ENCODE assay signal across 1 cellular context in the genomic region with DNA sequence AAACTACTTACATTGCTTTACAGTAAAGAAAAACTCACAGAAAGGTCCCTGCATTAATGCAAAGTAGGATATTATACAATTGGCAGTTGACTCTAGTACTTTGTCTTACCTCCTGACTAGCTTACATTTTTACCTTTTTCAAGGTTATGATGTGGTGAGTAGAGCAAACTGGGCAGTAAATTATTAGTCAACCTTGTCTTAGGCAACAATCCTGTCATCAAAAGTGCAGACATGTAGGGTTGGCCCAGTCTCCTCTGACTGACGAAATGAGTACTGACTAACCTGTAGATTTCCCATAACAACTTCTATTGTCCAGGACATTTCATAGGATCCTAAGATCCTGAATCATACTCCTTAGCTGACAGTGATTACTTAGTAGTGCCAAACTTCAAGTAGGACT.
A peak's percentile ranks its signal among the peaks of the same experiment; 100 is the strongest.
TF ChIP-seq lines count a peak whose summit lies in the region.

No MANE protein-coding gene starts in this region.

TF ChIP-seq in HepG2, 621 proteins besides CTCF, POLR2A, EP300 and RAD21 (continued from another document and continues in another):
- peak in 1 of 2 experiments; percentile 42; a peak in 1 of 4 replicates for TF ChIP-seq KLF16 (CRISPR knock-in tag; IDR thresholded peaks at IDR 0.05)
- peak; percentile 81 for TF ChIP-seq POGZ (CRISPR knock-in tag; IDR thresholded peaks at IDR 0.05)
- no peak for TF ChIP-seq KDM4B (CRISPR knock-in tag; IDR thresholded peaks at IDR 0.05)
- TF ChIP-seq ZNF546 (CRISPR knock-in tag; conservative IDR thresholded peaks at IDR 0.05) = no peak
- TF ChIP-seq FOXO1 (CRISPR knock-in tag; IDR thresholded peaks at IDR 0.05) = peak; percentile 40; the same call in 1 of the 2 replicates
- no peak for TF ChIP-seq NR2F6 (IDR thresholded peaks at IDR 0.05)
- TF ChIP-seq NR2F6 (CRISPR knock-in tag; IDR thresholded peaks at IDR 0.05) = 0 out of 2 replicates have a peak, but pooled peaks have one; percentile 38
- TF ChIP-seq, protein P1, sequence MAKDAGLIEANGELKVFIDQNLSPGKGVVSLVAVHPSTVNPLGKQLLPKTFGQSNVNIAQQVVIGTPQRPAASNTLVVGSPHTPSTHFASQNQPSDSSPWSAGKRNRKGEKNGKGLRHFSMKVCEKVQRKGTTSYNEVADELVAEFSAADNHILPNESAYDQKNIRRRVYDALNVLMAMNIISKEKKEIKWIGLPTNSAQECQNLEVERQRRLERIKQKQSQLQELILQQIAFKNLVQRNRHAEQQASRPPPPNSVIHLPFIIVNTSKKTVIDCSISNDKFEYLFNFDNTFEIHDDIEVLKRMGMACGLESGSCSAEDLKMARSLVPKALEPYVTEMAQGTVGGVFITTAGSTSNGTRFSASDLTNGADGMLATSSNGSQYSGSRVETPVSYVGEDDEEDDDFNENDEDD (CRISPR knock-in tag; IDR thresholded peaks at IDR 0.05; ENCODE audit: borderline replicate concordance) = no peak
- TF ChIP-seq HNRNPUL1 (IDR thresholded peaks at IDR 0.05; ENCODE audit: low read depth, low read length) = no peak
- no peak for TF ChIP-seq HOXA7 (CRISPR knock-in tag; IDR thresholded peaks at IDR 0.05)
- TF ChIP-seq, protein P2, sequence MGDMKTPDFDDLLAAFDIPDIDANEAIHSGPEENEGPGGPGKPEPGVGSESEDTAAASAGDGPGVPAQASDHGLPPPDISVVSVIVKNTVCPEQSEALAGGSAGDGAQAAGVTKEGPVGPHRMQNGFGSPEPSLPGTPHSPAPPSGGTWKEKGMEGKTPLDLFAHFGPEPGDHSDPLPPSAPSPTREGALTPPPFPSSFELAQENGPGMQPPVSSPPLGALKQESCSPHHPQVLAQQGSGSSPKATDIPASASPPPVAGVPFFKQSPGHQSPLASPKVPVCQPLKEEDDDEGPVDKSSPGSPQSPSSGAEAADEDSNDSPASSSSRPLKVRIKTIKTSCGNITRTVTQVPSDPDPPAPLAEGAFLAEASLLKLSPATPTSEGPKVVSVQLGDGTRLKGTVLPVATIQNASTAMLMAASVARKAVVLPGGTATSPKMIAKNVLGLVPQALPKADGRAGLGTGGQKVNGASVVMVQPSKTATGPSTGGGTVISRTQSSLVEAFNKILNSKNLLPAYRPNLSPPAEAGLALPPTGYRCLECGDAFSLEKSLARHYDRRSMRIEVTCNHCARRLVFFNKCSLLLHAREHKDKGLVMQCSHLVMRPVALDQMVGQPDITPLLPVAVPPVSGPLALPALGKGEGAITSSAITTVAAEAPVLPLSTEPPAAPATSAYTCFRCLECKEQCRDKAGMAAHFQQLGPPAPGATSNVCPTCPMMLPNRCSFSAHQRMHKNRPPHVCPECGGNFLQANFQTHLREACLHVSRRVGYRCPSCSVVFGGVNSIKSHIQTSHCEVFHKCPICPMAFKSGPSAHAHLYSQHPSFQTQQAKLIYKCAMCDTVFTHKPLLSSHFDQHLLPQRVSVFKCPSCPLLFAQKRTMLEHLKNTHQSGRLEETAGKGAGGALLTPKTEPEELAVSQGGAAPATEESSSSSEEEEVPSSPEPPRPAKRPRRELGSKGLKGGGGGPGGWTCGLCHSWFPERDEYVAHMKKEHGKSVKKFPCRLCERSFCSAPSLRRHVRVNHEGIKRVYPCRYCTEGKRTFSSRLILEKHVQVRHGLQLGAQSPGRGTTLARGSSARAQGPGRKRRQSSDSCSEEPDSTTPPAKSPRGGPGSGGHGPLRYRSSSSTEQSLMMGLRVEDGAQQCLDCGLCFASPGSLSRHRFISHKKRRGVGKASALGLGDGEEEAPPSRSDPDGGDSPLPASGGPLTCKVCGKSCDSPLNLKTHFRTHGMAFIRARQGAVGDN (CRISPR knock-in tag; IDR thresholded peaks at IDR 0.05) = no peak
- TF ChIP-seq ZFP1 (CRISPR knock-in tag; IDR thresholded peaks at IDR 0.05) = 0 out of 2 replicates have a peak, but pooled peaks have one; percentile 30
- TF ChIP-seq, protein P3, sequence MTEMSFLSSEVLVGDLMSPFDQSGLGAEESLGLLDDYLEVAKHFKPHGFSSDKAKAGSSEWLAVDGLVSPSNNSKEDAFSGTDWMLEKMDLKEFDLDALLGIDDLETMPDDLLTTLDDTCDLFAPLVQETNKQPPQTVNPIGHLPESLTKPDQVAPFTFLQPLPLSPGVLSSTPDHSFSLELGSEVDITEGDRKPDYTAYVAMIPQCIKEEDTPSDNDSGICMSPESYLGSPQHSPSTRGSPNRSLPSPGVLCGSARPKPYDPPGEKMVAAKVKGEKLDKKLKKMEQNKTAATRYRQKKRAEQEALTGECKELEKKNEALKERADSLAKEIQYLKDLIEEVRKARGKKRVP (CRISPR knock-in tag; IDR thresholded peaks at IDR 0.05) = peak in 1 of 2 experiments; percentile 89; a peak in 2 of 4 replicates
- TF ChIP-seq ZSCAN25 (CRISPR knock-in tag; IDR thresholded peaks at IDR 0.05) = no peak
- peak; percentile 84 for TF ChIP-seq CBFB (CRISPR knock-in tag; IDR thresholded peaks at IDR 0.05)
- TF ChIP-seq, protein P4, sequence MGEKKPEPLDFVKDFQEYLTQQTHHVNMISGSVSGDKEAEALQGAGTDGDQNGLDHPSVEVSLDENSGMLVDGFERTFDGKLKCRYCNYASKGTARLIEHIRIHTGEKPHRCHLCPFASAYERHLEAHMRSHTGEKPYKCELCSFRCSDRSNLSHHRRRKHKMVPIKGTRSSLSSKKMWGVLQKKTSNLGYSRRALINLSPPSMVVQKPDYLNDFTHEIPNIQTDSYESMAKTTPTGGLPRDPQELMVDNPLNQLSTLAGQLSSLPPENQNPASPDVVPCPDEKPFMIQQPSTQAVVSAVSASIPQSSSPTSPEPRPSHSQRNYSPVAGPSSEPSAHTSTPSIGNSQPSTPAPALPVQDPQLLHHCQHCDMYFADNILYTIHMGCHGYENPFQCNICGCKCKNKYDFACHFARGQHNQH (CRISPR knock-in tag; IDR thresholded peaks at IDR 0.05) = 0 out of 2 replicates have a peak, but pooled peaks have one; percentile 23
- TF ChIP-seq ZNF264 (CRISPR knock-in tag; IDR thresholded peaks at IDR 0.05) = peak; percentile 92
- no peak for TF ChIP-seq SP5 (CRISPR knock-in tag; IDR thresholded peaks at IDR 0.05; ENCODE audit: borderline replicate concordance, low read depth)
- peak; percentile 87 for TF ChIP-seq FOSL2 (CRISPR knock-in tag; IDR thresholded peaks at IDR 0.05)
- TF ChIP-seq KAT2B (IDR thresholded peaks at IDR 0.05; ENCODE audit: borderline replicate concordance, low read depth, low read length) = no peak
- TF ChIP-seq ZBTB7A (CRISPR knock-in tag; IDR thresholded peaks at IDR 0.05) = no peak
- TF ChIP-seq, protein P5, sequence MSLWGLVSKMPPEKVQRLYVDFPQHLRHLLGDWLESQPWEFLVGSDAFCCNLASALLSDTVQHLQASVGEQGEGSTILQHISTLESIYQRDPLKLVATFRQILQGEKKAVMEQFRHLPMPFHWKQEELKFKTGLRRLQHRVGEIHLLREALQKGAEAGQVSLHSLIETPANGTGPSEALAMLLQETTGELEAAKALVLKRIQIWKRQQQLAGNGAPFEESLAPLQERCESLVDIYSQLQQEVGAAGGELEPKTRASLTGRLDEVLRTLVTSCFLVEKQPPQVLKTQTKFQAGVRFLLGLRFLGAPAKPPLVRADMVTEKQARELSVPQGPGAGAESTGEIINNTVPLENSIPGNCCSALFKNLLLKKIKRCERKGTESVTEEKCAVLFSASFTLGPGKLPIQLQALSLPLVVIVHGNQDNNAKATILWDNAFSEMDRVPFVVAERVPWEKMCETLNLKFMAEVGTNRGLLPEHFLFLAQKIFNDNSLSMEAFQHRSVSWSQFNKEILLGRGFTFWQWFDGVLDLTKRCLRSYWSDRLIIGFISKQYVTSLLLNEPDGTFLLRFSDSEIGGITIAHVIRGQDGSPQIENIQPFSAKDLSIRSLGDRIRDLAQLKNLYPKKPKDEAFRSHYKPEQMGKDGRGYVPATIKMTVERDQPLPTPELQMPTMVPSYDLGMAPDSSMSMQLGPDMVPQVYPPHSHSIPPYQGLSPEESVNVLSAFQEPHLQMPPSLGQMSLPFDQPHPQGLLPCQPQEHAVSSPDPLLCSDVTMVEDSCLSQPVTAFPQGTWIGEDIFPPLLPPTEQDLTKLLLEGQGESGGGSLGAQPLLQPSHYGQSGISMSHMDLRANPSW (CRISPR knock-in tag; IDR thresholded peaks at IDR 0.05; ENCODE audit: borderline replicate concordance) = no peak
- TF ChIP-seq NONO (IDR thresholded peaks at IDR 0.05) = no peak
- 0 out of 2 replicates have a peak, but pooled peaks have one; percentile 25 for TF ChIP-seq NONO (CRISPR knock-in tag; conservative IDR thresholded peaks at IDR 0.05)
- TF ChIP-seq KAT8 (CRISPR knock-in tag; IDR thresholded peaks at IDR 0.05) = peak; percentile 59; the same call in 1 of the 2 replicates
- no peak for TF ChIP-seq SOX13 (IDR thresholded peaks at IDR 0.05)
- TF ChIP-seq SOX13 (CRISPR knock-in tag; conservative IDR thresholded peaks at IDR 0.05 in 1 of 2, IDR thresholded peaks at IDR 0.05 in 1 of 2) = peak in 1 of 2 experiments; percentile 87; a peak in 2 of 4 replicates
- TF ChIP-seq NAIF1 (CRISPR knock-in tag; IDR thresholded peaks at IDR 0.05; ENCODE audit: borderline replicate concordance) = peak; percentile 77; the same call in 1 of the 2 replicates
- TF ChIP-seq, protein P6, sequence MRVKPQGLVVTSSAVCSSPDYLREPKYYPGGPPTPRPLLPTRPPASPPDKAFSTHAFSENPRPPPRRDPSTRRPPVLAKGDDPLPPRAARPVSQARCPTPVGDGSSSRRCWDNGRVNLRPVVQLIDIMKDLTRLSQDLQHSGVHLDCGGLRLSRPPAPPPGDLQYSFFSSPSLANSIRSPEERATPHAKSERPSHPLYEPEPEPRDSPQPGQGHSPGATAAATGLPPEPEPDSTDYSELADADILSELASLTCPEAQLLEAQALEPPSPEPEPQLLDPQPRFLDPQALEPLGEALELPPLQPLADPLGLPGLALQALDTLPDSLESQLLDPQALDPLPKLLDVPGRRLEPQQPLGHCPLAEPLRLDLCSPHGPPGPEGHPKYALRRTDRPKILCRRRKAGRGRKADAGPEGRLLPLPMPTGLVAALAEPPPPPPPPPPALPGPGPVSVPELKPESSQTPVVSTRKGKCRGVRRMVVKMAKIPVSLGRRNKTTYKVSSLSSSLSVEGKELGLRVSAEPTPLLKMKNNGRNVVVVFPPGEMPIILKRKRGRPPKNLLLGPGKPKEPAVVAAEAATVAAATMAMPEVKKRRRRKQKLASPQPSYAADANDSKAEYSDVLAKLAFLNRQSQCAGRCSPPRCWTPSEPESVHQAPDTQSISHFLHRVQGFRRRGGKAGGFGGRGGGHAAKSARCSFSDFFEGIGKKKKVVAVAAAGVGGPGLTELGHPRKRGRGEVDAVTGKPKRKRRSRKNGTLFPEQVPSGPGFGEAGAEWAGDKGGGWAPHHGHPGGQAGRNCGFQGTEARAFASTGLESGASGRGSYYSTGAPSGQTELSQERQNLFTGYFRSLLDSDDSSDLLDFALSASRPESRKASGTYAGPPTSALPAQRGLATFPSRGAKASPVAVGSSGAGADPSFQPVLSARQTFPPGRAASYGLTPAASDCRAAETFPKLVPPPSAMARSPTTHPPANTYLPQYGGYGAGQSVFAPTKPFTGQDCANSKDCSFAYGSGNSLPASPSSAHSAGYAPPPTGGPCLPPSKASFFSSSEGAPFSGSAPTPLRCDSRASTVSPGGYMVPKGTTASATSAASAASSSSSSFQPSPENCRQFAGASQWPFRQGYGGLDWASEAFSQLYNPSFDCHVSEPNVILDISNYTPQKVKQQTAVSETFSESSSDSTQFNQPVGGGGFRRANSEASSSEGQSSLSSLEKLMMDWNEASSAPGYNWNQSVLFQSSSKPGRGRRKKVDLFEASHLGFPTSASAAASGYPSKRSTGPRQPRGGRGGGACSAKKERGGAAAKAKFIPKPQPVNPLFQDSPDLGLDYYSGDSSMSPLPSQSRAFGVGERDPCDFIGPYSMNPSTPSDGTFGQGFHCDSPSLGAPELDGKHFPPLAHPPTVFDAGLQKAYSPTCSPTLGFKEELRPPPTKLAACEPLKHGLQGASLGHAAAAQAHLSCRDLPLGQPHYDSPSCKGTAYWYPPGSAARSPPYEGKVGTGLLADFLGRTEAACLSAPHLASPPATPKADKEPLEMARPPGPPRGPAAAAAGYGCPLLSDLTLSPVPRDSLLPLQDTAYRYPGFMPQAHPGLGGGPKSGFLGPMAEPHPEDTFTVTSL (CRISPR knock-in tag; IDR thresholded peaks at IDR 0.05; ENCODE audit: borderline replicate concordance) = peak; percentile 65; the same call in 1 of the 2 replicates
- TF ChIP-seq ZNF660 (CRISPR knock-in tag; IDR thresholded peaks at IDR 0.05; ENCODE audit: borderline replicate concordance, low read depth) = no peak
- TF ChIP-seq GATAD2A (CRISPR knock-in tag; IDR thresholded peaks at IDR 0.05) = peak; percentile 90
- no peak for TF ChIP-seq HNRNPL (IDR thresholded peaks at IDR 0.05; ENCODE audit: low read depth, low read length)
- TF ChIP-seq, protein P7, sequence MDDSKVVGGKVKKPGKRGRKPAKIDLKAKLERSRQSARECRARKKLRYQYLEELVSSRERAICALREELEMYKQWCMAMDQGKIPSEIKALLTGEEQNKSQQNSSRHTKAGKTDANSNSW (CRISPR knock-in tag; IDR thresholded peaks at IDR 0.05; ENCODE audit: borderline replicate concordance) = no peak
- TF ChIP-seq ATF1 (CRISPR knock-in tag; IDR thresholded peaks at IDR 0.05) = peak; percentile 44; the same call in 1 of the 2 replicates
- TF ChIP-seq, protein P8, sequence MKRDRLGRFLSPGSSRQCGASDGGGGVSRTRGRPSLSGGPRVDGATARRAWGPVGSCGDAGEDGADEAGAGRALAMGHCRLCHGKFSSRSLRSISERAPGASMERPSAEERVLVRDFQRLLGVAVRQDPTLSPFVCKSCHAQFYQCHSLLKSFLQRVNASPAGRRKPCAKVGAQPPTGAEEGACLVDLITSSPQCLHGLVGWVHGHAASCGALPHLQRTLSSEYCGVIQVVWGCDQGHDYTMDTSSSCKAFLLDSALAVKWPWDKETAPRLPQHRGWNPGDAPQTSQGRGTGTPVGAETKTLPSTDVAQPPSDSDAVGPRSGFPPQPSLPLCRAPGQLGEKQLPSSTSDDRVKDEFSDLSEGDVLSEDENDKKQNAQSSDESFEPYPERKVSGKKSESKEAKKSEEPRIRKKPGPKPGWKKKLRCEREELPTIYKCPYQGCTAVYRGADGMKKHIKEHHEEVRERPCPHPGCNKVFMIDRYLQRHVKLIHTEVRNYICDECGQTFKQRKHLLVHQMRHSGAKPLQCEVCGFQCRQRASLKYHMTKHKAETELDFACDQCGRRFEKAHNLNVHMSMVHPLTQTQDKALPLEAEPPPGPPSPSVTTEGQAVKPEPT (CRISPR knock-in tag; IDR thresholded peaks at IDR 0.05; ENCODE audit: low read depth) = no peak
- no peak for TF ChIP-seq ZKSCAN5 (CRISPR knock-in tag; IDR thresholded peaks at IDR 0.05)
- TF ChIP-seq, protein P9, sequence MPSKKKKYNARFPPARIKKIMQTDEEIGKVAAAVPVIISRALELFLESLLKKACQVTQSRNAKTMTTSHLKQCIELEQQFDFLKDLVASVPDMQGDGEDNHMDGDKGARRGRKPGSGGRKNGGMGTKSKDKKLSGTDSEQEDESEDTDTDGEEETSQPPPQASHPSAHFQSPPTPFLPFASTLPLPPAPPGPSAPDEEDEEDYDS (CRISPR knock-in tag; IDR thresholded peaks at IDR 0.05) = peak; percentile 45; the same call in 1 of the 2 replicates
- TF ChIP-seq, protein P10, sequence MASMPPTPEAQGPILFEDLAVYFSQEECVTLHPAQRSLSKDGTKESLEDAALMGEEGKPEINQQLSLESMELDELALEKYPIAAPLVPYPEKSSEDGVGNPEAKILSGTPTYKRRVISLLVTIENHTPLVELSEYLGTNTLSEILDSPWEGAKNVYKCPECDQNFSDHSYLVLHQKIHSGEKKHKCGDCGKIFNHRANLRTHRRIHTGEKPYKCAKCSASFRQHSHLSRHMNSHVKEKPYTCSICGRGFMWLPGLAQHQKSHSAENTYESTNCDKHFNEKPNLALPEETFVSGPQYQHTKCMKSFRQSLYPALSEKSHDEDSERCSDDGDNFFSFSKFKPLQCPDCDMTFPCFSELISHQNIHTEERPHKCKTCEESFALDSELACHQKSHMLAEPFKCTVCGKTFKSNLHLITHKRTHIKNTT (CRISPR knock-in tag; IDR thresholded peaks at IDR 0.05) = no peak
